In genomic region chr17:46178550-46179198, GRCh38 we compare ENCODE assay signal across 13 cellular contexts. TPM values are rescaled to one million over a fixed set of nuclear protein-coding genes. Genes with fewer than 3 reads are reported as not detected.
DNase-seq lines count a peak whose midpoint lies in the region; ATAC-seq and TF ChIP-seq lines count a peak whose summit lies in the region.
"Had no signal": no experiment of that assay in that cellular context is flagged by ENCODE, and none has a peak within 500 bp of the region (broad histone marks: within the 10 kb centered on the region; RNA-seq: fewer than 3 reads in every experiment).

No MANE protein-coding gene starts in this region.

- no peak overlapping the region for H3K4me2 ChIP-seq in mesenchymal stem cell (ENCODE audit: low read length, poor library complexity, severe bottlenecking)

- H2BK120ac ChIP-seq in mesenchymal stem cell (ENCODE audit: low read depth, low read length) = no peak overlapping the region

- H3K79me1 ChIP-seq in mesenchymal stem cell (replicated peaks; ENCODE audit: low read length, poor library complexity, severe bottlenecking) = peaks cover 1% of the 10 kb centered on the region

- H2AFZ ChIP-seq in mesenchymal stem cell (ENCODE audit: low read depth, low read length) = no peak overlapping the region

- H3K27me3 Mint-ChIP-seq in Calu3 (ENCODE audit: unreplicated experiment) = no peaks in the 10 kb centered on the region
- no peaks in the 10 kb centered on the region for H3K27me3 Mint-ChIP-seq in IgD-negative memory B cell

- CTCF ChIA-PET in Calu3 (lab: Charles Lee) = interaction anchor here (1.0 to 1.7 kb wide), 8 partner anchors 8 to 34 kb away, joined by 3 to 12 read pairs (median 4); partner anchors contain the start of gene KANSL1

- peak overlapping the region; percentile 4 for H3K27ac Mint-ChIP-seq in Calu3 (ENCODE audit: unreplicated experiment)
- H3K27ac Mint-ChIP-seq in IgD-negative memory B cell = peak overlapping the region; percentile 31 to 79 (median 71)
- H3K27ac Mint-ChIP-seq in activated naive CD4-positive, alpha-beta T cell treated with anti-CD3 and anti-CD28 coated beads, Interleukin-2, amount 50 U/mL, for 72 hours = peak overlapping the region in 1 of 2 donors; percentile 83

- no peak overlapping the region for H4K91ac ChIP-seq in mesenchymal stem cell (ENCODE audit: low read length)

- no peak for DNase-seq in Calu3
- DNase-seq in activated naive CD4-positive, alpha-beta T cell treated with anti-CD3 and anti-CD28 coated beads, Interleukin-2, amount 50 U/mL, for 72 hours (ENCODE audit: low spot score in 2 of 2) = no peak
- DNase-seq in mesenchymal stem cell = peak; percentile 74
- no peak for DNase-seq in OCI-M2 (lab: John Stamatoyannopoulos, UW; ENCODE audit: unreplicated experiment)
- no peak for DNase-seq in DMS53 (lab: John Stamatoyannopoulos, UW)
- DNase-seq in NCI-H1694 treated with DMSO at 0.1 percent for 48 hours (lab: John Stamatoyannopoulos, UW) = no peak
- DNase-seq: activated CD4-positive, alpha-beta T cell treated with anti-CD3 and anti-CD28 coated beads, Interleukin-2, amount 50 U/mL, for 48 hours; GDM1; NCI-H69 had no signal

- no TSS peak for BruUV-seq in Calu3 (replicated peaks; lab: Mats Ljungman, UMichigan)

- no peak overlapping the region for H3K18ac ChIP-seq in mesenchymal stem cell (ENCODE audit: low read depth in 1 of 2, low read length in 2 of 2)

- TF ChIP-seq CTCF in Calu3 (IDR thresholded peaks at IDR 0.05; ENCODE audit: unreplicated experiment) = no peak

- H3K9ac ChIP-seq in mesenchymal stem cell (ENCODE audit: low read length) = no peak overlapping the region

- H3K4me1 ChIP-seq in mesenchymal stem cell (ENCODE audit: control insufficient read depth, insufficient read depth, low read depth, low read length) = peaks cover 15% of the 10 kb centered on the region

- H3K4ac ChIP-seq in mesenchymal stem cell (ENCODE audit: low read depth in 1 of 2, low read length in 2 of 2) = no peak overlapping the region

- peak; percentile 73 to 75 for ATAC-seq in activated naive CD4-positive, alpha-beta T cell treated with anti-CD3 and anti-CD28 coated beads, Interleukin-2, amount 50 U/mL, for 72 hours
- ATAC-seq in HG02623 (IDR thresholded peaks at IDR 0.05; ENCODE audit: unreplicated experiment) = no peak

- no peak overlapping the region for H3K14ac ChIP-seq in mesenchymal stem cell (ENCODE audit: low read length in 2 of 2)

- H3K36me3 ChIP-seq in mesenchymal stem cell (ENCODE audit: control insufficient read depth in 1 of 2, insufficient read depth in 2 of 2, low read depth in 1 of 2, low read length in 2 of 2) = peaks cover 0 to 4% of the 10 kb centered on the region in 2 experiments
- H3K36me3 ChIP-seq: thoracic aorta had no signal

- H3K9me3 ChIP-seq in mesenchymal stem cell (ENCODE audit: control insufficient read depth, low read length) = no peaks in the 10 kb centered on the region
- H3K9me3 ChIP-seq: thoracic aorta had no signal

- no peak overlapping the region for H3K23ac ChIP-seq in mesenchymal stem cell (ENCODE audit: low read length in 2 of 2)

- H2BK5ac ChIP-seq in mesenchymal stem cell (ENCODE audit: low read depth, low read length, poor library complexity, severe bottlenecking) = no peak overlapping the region

- H3K4me3 Mint-ChIP-seq in Calu3 (ENCODE audit: low read depth, unreplicated experiment) (no peak overlapping the region), IgD-negative memory B cell (peak overlapping the region in 1 of 4 donors; percentile 69)

- intact Hi-C loops in Calu3 (cut with micrococcal nuclease; ENCODE audit: unreplicated experiment) = no loop called here

- H3K4me1 Mint-ChIP-seq in Calu3 (ENCODE audit: low read depth, unreplicated experiment) (peaks cover 69% of the 10 kb centered on the region), IgD-negative memory B cell (peaks cover 39 to 69% (median 48%) of the 10 kb centered on the region in 3 donors)

- H3K36me3 Mint-ChIP-seq in Calu3 (ENCODE audit: insufficient read depth, unreplicated experiment) (peaks cover 16% of the 10 kb centered on the region), IgD-negative memory B cell (no peaks in the 10 kb centered on the region)
- no peaks in the 10 kb centered on the region for H3K36me3 Mint-ChIP-seq in activated naive CD4-positive, alpha-beta T cell treated with anti-CD3 and anti-CD28 coated beads, Interleukin-2, amount 50 U/mL, for 72 hours

- H3K9me3 Mint-ChIP-seq in Calu3 (ENCODE audit: low read depth, unreplicated experiment) (no peaks in the 10 kb centered on the region), IgD-negative memory B cell (no peaks in the 10 kb centered on the region)
- H3K9me3 Mint-ChIP-seq in activated naive CD4-positive, alpha-beta T cell treated with anti-CD3 and anti-CD28 coated beads, Interleukin-2, amount 50 U/mL, for 72 hours = no peaks in the 10 kb centered on the region

- H3K27ac ChIP-seq in mesenchymal stem cell (ENCODE audit: low read length, poor library complexity, severe bottlenecking) = no peak overlapping the region
- H3K27ac ChIP-seq: thoracic aorta had no signal

- 62% methylated on average over 4 of the region's 4 CpGs for WGBS in mesenchymal stem cell

- H2BK15ac ChIP-seq in mesenchymal stem cell (ENCODE audit: low read depth, poor library complexity, severe bottlenecking) = no peak overlapping the region

- H3K4me3 ChIP-seq in mesenchymal stem cell (ENCODE audit: insufficient read depth in 1 of 2, low read depth in 1 of 2, low read length in 2 of 2) = no peak overlapping the region
- H3K4me3 ChIP-seq: lung, thoracic aorta had no signal

- no peaks in the 10 kb centered on the region for H3K27me3 ChIP-seq in mesenchymal stem cell (ENCODE audit: control insufficient read depth in 1 of 2, insufficient read depth in 1 of 2, low read length in 2 of 2)

- H2AK5ac ChIP-seq in mesenchymal stem cell (ENCODE audit: low read length, severe bottlenecking) = no peak overlapping the region

- no peak overlapping the region for H2BK12ac ChIP-seq in mesenchymal stem cell (ENCODE audit: low read length in 2 of 2)

- H4K8ac ChIP-seq in mesenchymal stem cell (ENCODE audit: low read length) = no peak overlapping the region

RNA-seq across cellular contexts. Expression of gene KANSL1, which starts 14.6 kb away (rescaled TPM):
- total RNA-seq in Calu3 (2022) = 187 and 190 TPM in 2 replicates
- 16.4 TPM for polyA plus RNA-seq in IgD-negative memory B cell
- 10 to 100 TPM; 74.7 to 87.3 TPM for total RNA-seq in activated naive CD4-positive, alpha-beta T cell treated with anti-CD3 and anti-CD28 coated beads, Interleukin-2, amount 50 U/mL, for 72 hours
- polyA plus RNA-seq in mesenchymal stem cell (2013, experiment 1 of 2) = 20.1 TPM
- polyA plus RNA-seq in mesenchymal stem cell (2013, experiment 2 of 2) = 20.0 TPM
